9 cellular contexts compared by ENCODE assay signal in the genomic region with DNA sequence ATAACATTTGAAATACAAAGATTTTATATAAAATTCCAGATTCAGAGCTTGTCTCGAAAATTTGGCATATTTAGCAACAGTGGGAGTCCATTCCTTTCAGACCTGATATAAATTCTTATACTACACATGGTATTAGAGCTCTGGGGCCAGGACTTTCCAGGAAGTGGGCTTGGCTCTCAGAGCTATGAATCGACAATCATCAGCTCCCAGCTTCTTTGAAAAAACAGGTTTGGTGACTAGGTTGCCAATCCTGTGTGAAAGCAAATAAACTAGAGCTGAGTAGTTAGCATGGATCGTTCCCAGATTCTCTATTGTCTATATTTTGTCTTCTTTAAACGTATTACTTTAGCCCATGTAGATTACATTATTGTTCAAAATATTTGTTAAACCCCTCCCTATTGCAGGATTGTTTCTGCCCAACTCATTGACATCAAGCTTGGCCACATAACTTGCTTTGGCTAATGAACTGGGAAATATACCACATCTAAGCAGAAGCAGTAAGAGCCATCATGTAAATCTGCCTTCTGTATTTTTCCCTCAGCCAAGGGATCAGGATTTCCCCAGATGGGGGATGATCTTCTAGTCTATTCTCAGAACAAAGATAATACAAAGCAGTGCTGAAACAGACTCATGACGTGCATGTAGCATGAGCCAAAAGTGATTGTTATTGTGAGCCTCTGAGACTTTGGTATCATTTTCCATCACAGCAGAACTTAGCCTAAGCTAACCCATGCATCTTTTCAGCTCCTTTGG.
DNase-seq lines count a peak whose midpoint lies in the region; ATAC-seq and TF ChIP-seq lines count a peak whose summit lies in the region.
"Had no signal": no experiment of that assay in that cellular context is flagged by ENCODE, and none has a peak within 500 bp of the region (broad histone marks: within the 10 kb centered on the region; RNA-seq: fewer than 3 reads in every experiment).

No MANE protein-coding gene starts in this region.

- no peaks in the 10 kb centered on the region for H3K9me2 ChIP-seq in SK-N-SH

- H3K4me3 ChIP-seq in coronary artery (no peak overlapping the region), SK-N-SH (ENCODE audit: low read depth in 2 of 2, low read length in 1 of 2) (no peak overlapping the region)
- H3K4me3 ChIP-seq: K562 had no signal

- no peaks in the 10 kb centered on the region for H3K36me3 ChIP-seq in SK-N-SH (replicated peaks in 1 of 2; ENCODE audit: control insufficient read depth in 1 of 2, insufficient read depth in 2 of 2, low read length in 1 of 2)

- ATAC-seq in HG03159 (IDR thresholded peaks at IDR 0.05; ENCODE audit: unreplicated experiment) = peak; percentile 21
- no peak for ATAC-seq in GM21515 (IDR thresholded peaks at IDR 0.05; ENCODE audit: unreplicated experiment)
- ATAC-seq: K562 had no signal

- TF ChIP-seq EP300 in SK-N-SH (IDR thresholded peaks at IDR 0.05; ENCODE audit: borderline replicate concordance in 1 of 2, low read depth in 1 of 2, low read length in 1 of 2) = no peak

- H3F3A ChIP-seq in SK-N-SH (replicated peaks; ENCODE audit: insufficient read depth) = no peaks in the 10 kb centered on the region

- no peaks in the 10 kb centered on the region for H4K20me1 ChIP-seq in SK-N-SH (ENCODE audit: insufficient read depth)

- CTCF ChIA-PET in SK-N-SH (lab: Yijun Ruan, JAX) = no interaction called here

- H3K27ac ChIP-seq in coronary artery = no peak overlapping the region
- no peak overlapping the region for H3K27ac ChIP-seq in SK-N-SH (ENCODE audit: low read depth in 2 of 2, low read length in 1 of 2)

- DNase-seq in ELF-1 (ENCODE audit: low read depth, low spot score) (peak; percentile 10), NCI-H748 (lab: John Stamatoyannopoulos, UW; ENCODE audit: unreplicated experiment) (peak; percentile 96), kidney tubule cell (ENCODE audit: low spot score) (peak; percentile 49), T1000 (lab: John Stamatoyannopoulos, UW) (no peak), coronary artery (ENCODE audit: low spot score) (no peak), SK-N-SH (no peak)

- POLR2A ChIA-PET in SK-N-SH (lab: Yijun Ruan, JAX) = no interaction called here

- no peaks in the 10 kb centered on the region for H3K79me2 ChIP-seq in SK-N-SH (ENCODE audit: insufficient read depth)

- WGBS in SK-N-SH (ENCODE audit: low lambda C conversion rate) = 32% methylated on average over 5 of the region's 5 CpGs

- H3K9me3 ChIP-seq in SK-N-SH = no peaks in the 10 kb centered on the region

- no peak overlapping the region for H3K4me2 ChIP-seq in SK-N-SH

- no peak overlapping the region for H3K9ac ChIP-seq in SK-N-SH

- TF ChIP-seq CTCF in coronary artery (IDR thresholded peaks at IDR 0.05) (no peak), SK-N-SH (IDR thresholded peaks at IDR 0.05) (no peak)

- H2AFZ ChIP-seq in SK-N-SH (ENCODE audit: low read depth) = no peak overlapping the region

- no peak for TF ChIP-seq RAD21 in SK-N-SH (IDR thresholded peaks at IDR 0.05; ENCODE audit: low read length)

- no peaks in the 10 kb centered on the region for H3K4me1 ChIP-seq in SK-N-SH (ENCODE audit: control insufficient read depth in 1 of 2, insufficient read depth in 2 of 2, low read depth in 1 of 2, low read length in 1 of 2)

- no peaks in the 10 kb centered on the region for H3K27me3 ChIP-seq in SK-N-SH (ENCODE audit: insufficient read depth)

TF ChIP-seq in SK-N-SH, 30 proteins besides CTCF, POLR2A, EP300 and RAD21:
- TF ChIP-seq USF2 (IDR thresholded peaks at IDR 0.05; ENCODE audit: borderline replicate concordance, low read depth, low read length) (no peak), SIN3A (IDR thresholded peaks at IDR 0.05; ENCODE audit: borderline replicate concordance, low read depth, low read length) (no peak), MXI1 (IDR thresholded peaks at IDR 0.05; ENCODE audit: low read depth, low read length) (no peak), TEAD4 (IDR thresholded peaks at IDR 0.05; ENCODE audit: borderline replicate concordance, insufficient read depth) (no peak), NFIC (IDR thresholded peaks at IDR 0.05; ENCODE audit: borderline replicate concordance) (no peak), FOXJ3 (CRISPR knock-in tag; IDR thresholded peaks at IDR 0.05) (no peak), CHD2 (IDR thresholded peaks at IDR 0.05; ENCODE audit: low read length, partially characterized antibody) (no peak), FOSL2 (IDR thresholded peaks at IDR 0.05; ENCODE audit: borderline replicate concordance, low read depth) (no peak), ELF1 (IDR thresholded peaks at IDR 0.05) (no peak), MAX (IDR thresholded peaks at IDR 0.05; ENCODE audit: low read depth) (no peak), FOXM1 (IDR thresholded peaks at IDR 0.05; ENCODE audit: low read depth) (no peak), PBX3 (IDR thresholded peaks at IDR 0.05) (no peak), POLR2AphosphoS5 (IDR thresholded peaks at IDR 0.05; ENCODE audit: low read depth, low read length) (no peak), RXRA (IDR thresholded peaks at IDR 0.05; ENCODE audit: borderline replicate concordance, low read depth) (no peak), IRF3 (IDR thresholded peaks at IDR 0.05; ENCODE audit: low read depth, low read length) (no peak)
- TF ChIP-seq, protein P1, sequence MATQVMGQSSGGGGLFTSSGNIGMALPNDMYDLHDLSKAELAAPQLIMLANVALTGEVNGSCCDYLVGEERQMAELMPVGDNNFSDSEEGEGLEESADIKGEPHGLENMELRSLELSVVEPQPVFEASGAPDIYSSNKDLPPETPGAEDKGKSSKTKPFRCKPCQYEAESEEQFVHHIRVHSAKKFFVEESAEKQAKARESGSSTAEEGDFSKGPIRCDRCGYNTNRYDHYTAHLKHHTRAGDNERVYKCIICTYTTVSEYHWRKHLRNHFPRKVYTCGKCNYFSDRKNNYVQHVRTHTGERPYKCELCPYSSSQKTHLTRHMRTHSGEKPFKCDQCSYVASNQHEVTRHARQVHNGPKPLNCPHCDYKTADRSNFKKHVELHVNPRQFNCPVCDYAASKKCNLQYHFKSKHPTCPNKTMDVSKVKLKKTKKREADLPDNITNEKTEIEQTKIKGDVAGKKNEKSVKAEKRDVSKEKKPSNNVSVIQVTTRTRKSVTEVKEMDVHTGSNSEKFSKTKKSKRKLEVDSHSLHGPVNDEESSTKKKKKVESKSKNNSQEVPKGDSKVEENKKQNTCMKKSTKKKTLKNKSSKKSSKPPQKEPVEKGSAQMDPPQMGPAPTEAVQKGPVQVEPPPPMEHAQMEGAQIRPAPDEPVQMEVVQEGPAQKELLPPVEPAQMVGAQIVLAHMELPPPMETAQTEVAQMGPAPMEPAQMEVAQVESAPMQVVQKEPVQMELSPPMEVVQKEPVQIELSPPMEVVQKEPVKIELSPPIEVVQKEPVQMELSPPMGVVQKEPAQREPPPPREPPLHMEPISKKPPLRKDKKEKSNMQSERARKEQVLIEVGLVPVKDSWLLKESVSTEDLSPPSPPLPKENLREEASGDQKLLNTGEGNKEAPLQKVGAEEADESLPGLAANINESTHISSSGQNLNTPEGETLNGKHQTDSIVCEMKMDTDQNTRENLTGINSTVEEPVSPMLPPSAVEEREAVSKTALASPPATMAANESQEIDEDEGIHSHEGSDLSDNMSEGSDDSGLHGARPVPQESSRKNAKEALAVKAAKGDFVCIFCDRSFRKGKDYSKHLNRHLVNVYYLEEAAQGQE (IDR thresholded peaks at IDR 0.05; ENCODE audit: low read depth, low read length) = no peak
TF ChIP-seq in SK-N-SH: peak in this region for 0.

Comparison
In these comparisons a context has a peak if more than half of its experiments do, and no peak if none do; other contexts are left out.
1. DNase-seq: peak in ELF-1 (single experiment), NCI-H748 (single experiment) and kidney tubule cell (single experiment); none in T1000 (single experiment), coronary artery (single experiment) and SK-N-SH (single experiment).